ENCODE assay signal across 34 cellular contexts in genomic region chr20:47172579-47172978, GRCh38.
"Had no signal": no experiment of that assay in that cellular context is flagged by ENCODE, and none has a peak within 500 bp of the region (broad histone marks: within the 10 kb centered on the region; RNA-seq: fewer than 3 reads in every experiment).

No MANE protein-coding gene starts in this region.

- H3K36me3 ChIP-seq: brain microvascular endothelial cell, gastrocnemius medialis had no signal

- ATAC-seq: activated CD4-positive, CD25-positive, alpha-beta regulatory T cell treated with anti-CD3 and anti-CD28 coated beads, Interleukin-2, amount 50 U/mL, for 24 hours; activated CD8-positive, alpha-beta T cell treated with anti-CD3 and anti-CD28 coated beads for 36 hours; activated T-cell treated with anti-CD3 and anti-CD28 coated beads, Interleukin-2, amount 50 U/mL, for 4 hours; activated T-helper 17 cell treated with anti-CD3 and anti-CD28 coated beads, Interleukin-2, amount 50 U/mL, for 72 hours; effector memory CD8-positive, alpha-beta T cell; foreskin keratinocyte; gastrocnemius medialis; T-helper 17 cell had no signal

- H3K4me1 ChIP-seq: foreskin keratinocyte, gastrocnemius medialis had no signal

- H3K27me3 ChIP-seq: esophagus muscularis mucosa had no signal

- H3K27ac Mint-ChIP-seq: activated B cell treated with CpG ODN at 0.5 μM for 24 hours; activated CD8-positive, alpha-beta T cell treated with anti-CD3 and anti-CD28 coated beads for 36 hours; activated naive CD8-positive, alpha-beta T cell; activated T-helper 17 cell treated with anti-CD3 and anti-CD28 coated beads, Interleukin-2, amount 50 U/mL, for 72 hours; effector memory CD8-positive, alpha-beta T cell; T-helper 17 cell; T-helper 2 cell treated with Interferon-gamma antibody and Interleukin-4, amounts not matched to agents 5 μg/mL and 100 μg/mL, for 36 hours had no signal

- H3K4me3 Mint-ChIP-seq: activated B cell treated with CpG ODN at 0.5 μM for 24 hours; activated CD8-positive, alpha-beta T cell treated with anti-CD3 and anti-CD28 coated beads for 36 hours; activated naive CD8-positive, alpha-beta T cell; activated T-cell treated with anti-CD3 and anti-CD28 coated beads, Interleukin-2, amount 50 U/mL, for 4 hours; activated T-helper 17 cell treated with anti-CD3 and anti-CD28 coated beads, Interleukin-2, amount 50 U/mL, for 72 hours; central memory CD8-positive, alpha-beta T cell; effector memory CD8-positive, alpha-beta T cell; T-helper 17 cell; T-helper 2 cell treated with Interferon-gamma antibody and Interleukin-4, amounts not matched to agents 5 μg/mL and 100 μg/mL, for 36 hours had no signal

- H3K4me1 Mint-ChIP-seq: activated B cell treated with CpG ODN at 0.5 μM for 24 hours; activated T-helper 17 cell treated with anti-CD3 and anti-CD28 coated beads, Interleukin-2, amount 50 U/mL, for 72 hours; central memory CD8-positive, alpha-beta T cell; T-helper 17 cell had no signal

- H3K36me3 Mint-ChIP-seq: activated naive CD8-positive, alpha-beta T cell had no signal

- H3K27ac ChIP-seq: brain microvascular endothelial cell, coronary artery, esophagus muscularis mucosa, foreskin keratinocyte, gastrocnemius medialis, WERI-Rb-1 had no signal

- DNase-seq: activated B cell treated with CpG ODN at 0.5 μM for 24 hours; activated CD4-positive, alpha-beta T cell treated with anti-CD3 and anti-CD28 coated beads for 48 hours; activated CD4-positive, alpha-beta T cell treated with anti-CD3 and anti-CD28 coated beads, Interleukin-2, amount 50 U/mL, for 1 hour; activated CD4-positive, alpha-beta T cell treated with anti-CD3 and anti-CD28 coated beads, Interleukin-2, amount 50 U/mL, for 48 hours; activated CD8-positive, alpha-beta memory T cell treated with anti-CD3 and anti-CD28 coated beads for 24 hours; activated CD8-positive, alpha-beta T cell treated with anti-CD3 and anti-CD28 coated beads for 36 hours; activated effector memory CD4-positive, alpha-beta T cell treated with Interleukin-2 at 50 U/mL for 16 hours; activated gamma-delta T cell treated with Interleukin-2 at 50 U/mL for 16 hours; activated naive CD4-positive, alpha-beta T cell treated with anti-CD3 and anti-CD28 coated beads, Interleukin-2, amount 50 U/mL, for 16 hours; activated naive CD4-positive, alpha-beta T cell treated with Interleukin-2 at 50 U/mL for 16 hours; activated T-cell treated with anti-CD3 and anti-CD28 coated beads, Interleukin-2, amount 50 U/mL, for 4 hours; amniotic stem cell; anterior cingulate cortex; brain microvascular endothelial cell; dermis blood vessel endothelial cell; effector CD4-positive, alpha-beta T cell; effector memory CD8-positive, alpha-beta T cell; erythroblast; foreskin keratinocyte; gastrocnemius medialis; glutamatergic neuron; T-helper 1 cell; T-helper 17 cell; T1000; WERI-Rb-1 had no signal

- FAIRE-seq: astrocyte, bronchial epithelial cell had no signal

- H3K9me3 Mint-ChIP-seq: activated B cell treated with CpG ODN at 0.5 μM for 24 hours; activated CD8-positive, alpha-beta T cell treated with anti-CD3 and anti-CD28 coated beads for 36 hours; activated T-cell treated with anti-CD3 and anti-CD28 coated beads, Interleukin-2, amount 50 U/mL, for 4 hours; activated T-helper 17 cell treated with anti-CD3 and anti-CD28 coated beads, Interleukin-2, amount 50 U/mL, for 72 hours; central memory CD8-positive, alpha-beta T cell; effector memory CD8-positive, alpha-beta T cell; T-helper 2 cell treated with Interferon-gamma antibody and Interleukin-4, amounts not matched to agents 5 μg/mL and 100 μg/mL, for 36 hours had no signal

- H3K4me3 ChIP-seq: coronary artery, esophagus muscularis mucosa, gastrocnemius medialis had no signal

- H3K9me3 ChIP-seq: esophagus muscularis mucosa, gastrocnemius medialis had no signal
